1 cellular context compared by ENCODE assay signal in genomic region chr17:77488531-77489238, GRCh38.
TF ChIP-seq lines count a peak whose summit lies in the region.

No MANE protein-coding gene starts in this region.

TF ChIP-seq in H1, 55 proteins besides CTCF, POLR2A, EP300 and RAD21:
- TF ChIP-seq RNF2 (IDR thresholded peaks at IDR 0.05; ENCODE audit: borderline replicate concordance, low read depth, low read length, missing control alignments, poor library complexity, severe bottlenecking) (no peak), ASH2L (IDR thresholded peaks at IDR 0.05; ENCODE audit: low read length) (no peak), FOSL1 (IDR thresholded peaks at IDR 0.05; ENCODE audit: insufficient read depth, low read depth, low read length) (no peak), TEAD4 (IDR thresholded peaks at IDR 0.05; ENCODE audit: low read depth, low read length) (no peak), TAF7 (optimal IDR thresholded peaks at IDR 0.05; ENCODE audit: borderline replicate concordance, low read depth, low read length) (no peak)
TF ChIP-seq in H1: peak in this region for 0.
